ENCODE assay signal across 20 cellular contexts in genomic region chr22:48431536-48432315, GRCh38.
DNase-seq lines count a peak whose midpoint lies in the region; ATAC-seq and TF ChIP-seq lines count a peak whose summit lies in the region.
"Had no signal": no experiment of that assay in that cellular context is flagged by ENCODE, and none has a peak within 500 bp of the region (broad histone marks: within the 10 kb centered on the region; RNA-seq: fewer than 3 reads in every experiment).

No MANE protein-coding gene starts in this region.

- H3K36me3 ChIP-seq in H7 (replicated peaks; ENCODE audit: control insufficient read depth, insufficient read depth, low read length) (no peaks in the 10 kb centered on the region), neuronal stem cell (replicated peaks in 1 of 2; ENCODE audit: control insufficient read depth in 2 of 2, insufficient read depth in 2 of 2, low read length in 2 of 2) (no peaks in the 10 kb centered on the region)
- H3K36me3 ChIP-seq: BLaER1, SJCRH30 had no signal

- H3K4me1 ChIP-seq in neuronal stem cell (ENCODE audit: control insufficient read depth in 2 of 2, insufficient read depth in 1 of 2, low read depth in 1 of 2, low read length in 2 of 2) = peaks cover 0 to 11% of the 10 kb centered on the region in 2 donors
- H3K4me1 ChIP-seq: BLaER1, Caco-2, SJCRH30 had no signal

- no peak overlapping the region for H3K27ac Mint-ChIP-seq in MCF 10A (ENCODE audit: low read depth, unreplicated experiment)
- H3K27ac Mint-ChIP-seq: CD4-positive, alpha-beta memory T cell had no signal

- no peaks in the 10 kb centered on the region for H3K27me3 Mint-ChIP-seq in MCF 10A (ENCODE audit: insufficient read depth, unreplicated experiment)

- CTCF ChIA-PET in MCF 10A (lab: Yijun Ruan, JAX) = no interaction called here

- no peak overlapping the region for H3K23ac ChIP-seq in neuronal stem cell (ENCODE audit: low read depth, low read length, poor library complexity)

- H3K36me3 Mint-ChIP-seq in MCF 10A (ENCODE audit: insufficient read depth, unreplicated experiment) = no peaks in the 10 kb centered on the region
- H3K36me3 Mint-ChIP-seq: CD4-positive, alpha-beta memory T cell had no signal

- no CpG with 5 or more reads among the region's 20 CpGs for WGBS in neuronal stem cell (ENCODE audit: extremely low coverage in 2 of 2, insufficient read length in 2 of 2, insufficient replicate concordance in 1 of 2), 2 donors

- H3K4ac ChIP-seq in neuronal stem cell (ENCODE audit: low read length) = no peak overlapping the region

- no TSS peak for BruUV-seq in MCF 10A (replicated peaks; lab: Mats Ljungman, UMichigan)

- H2AFZ ChIP-seq in neuronal stem cell (ENCODE audit: low read length) = no peak overlapping the region

- H3K4me1 Mint-ChIP-seq in MCF 10A (ENCODE audit: insufficient read depth, unreplicated experiment) = no peaks in the 10 kb centered on the region
- H3K4me1 Mint-ChIP-seq: CD4-positive, alpha-beta memory T cell had no signal

- H3K27ac ChIP-seq in neuronal stem cell (replicated peaks; ENCODE audit: low read length) = no peak overlapping the region
- H3K27ac ChIP-seq: BLaER1, SJCRH30 had no signal

- H3K27me3 ChIP-seq in H7 (ENCODE audit: control insufficient read depth, insufficient read depth, low read length) = no peaks in the 10 kb centered on the region
- peaks cover 0 to 16% (median 0%) of the 10 kb centered on the region in 3 experiments for H3K27me3 ChIP-seq in neuronal stem cell (ENCODE audit: control insufficient read depth in 3 of 3, insufficient read depth in 3 of 3, low read depth in 1 of 3, low read length in 3 of 3)

- no peak for TF ChIP-seq CTCF in MCF 10A (IDR thresholded peaks at IDR 0.05; ENCODE audit: unreplicated experiment)

- peaks cover 0 to 2% of the 10 kb centered on the region in 2 donors for H3K9me3 ChIP-seq in neuronal stem cell (replicated peaks in 1 of 2; ENCODE audit: control insufficient read depth in 2 of 2, insufficient read depth in 1 of 2, low read depth in 1 of 2, low read length in 2 of 2)
- H3K9me3 ChIP-seq: BLaER1, Caco-2, SJCRH30 had no signal

- no peak overlapping the region for H2BK5ac ChIP-seq in neuronal stem cell (ENCODE audit: low read length)

- no peak overlapping the region for H2BK120ac ChIP-seq in neuronal stem cell (ENCODE audit: low read depth, low read length)

- H2AK5ac ChIP-seq in neuronal stem cell (ENCODE audit: low read depth, low read length) = peak overlapping the region; percentile 80

- H3K4me3 ChIP-seq in H7 (ENCODE audit: insufficient read depth, low read depth, low read length) (no peak overlapping the region), neuronal stem cell (ENCODE audit: low read length in 2 of 2) (no peak overlapping the region)
- H3K4me3 ChIP-seq: BLaER1, GM12878, SJCRH30 had no signal

- H2BK12ac ChIP-seq in neuronal stem cell (ENCODE audit: low read length) = no peak overlapping the region

- H3K18ac ChIP-seq in neuronal stem cell (ENCODE audit: low read length) = peak overlapping the region; percentile 60

- DNase-seq in H7 (peak; percentile 58), iPS-NIHi7 (ENCODE audit: extremely low spot score) (peak; percentile 41), neuronal stem cell (ENCODE audit: low spot score) (no peak), NCI-H2029 treated with DMSO at 0.1 percent for 48 hours (lab: John Stamatoyannopoulos, UW) (no peak), MCF 10A (ENCODE audit: unreplicated experiment) (no peak)
- DNase-seq: Caco-2; CD4-positive, alpha-beta memory T cell; DMS 273 treated with DMSO at 0.1 percent for 48 hours; KBM-7; NCI-H1694; NCI-H2081 treated with DMSO at 0.1 percent for 48 hours; NCI-H524 treated with DMSO at 0.1 percent for 48 hours; NCI-H82; OCI-M1; SJCRH30 had no signal

- H4K91ac ChIP-seq in neuronal stem cell (ENCODE audit: low read depth, low read length, poor library complexity) = no peak overlapping the region

- H3K9ac ChIP-seq in neuronal stem cell (ENCODE audit: low read depth, low read length, poor library complexity) = no peak overlapping the region
- H3K9ac ChIP-seq: BLaER1 had no signal

- no peaks in the 10 kb centered on the region for H3K79me1 ChIP-seq in neuronal stem cell (ENCODE audit: low read depth, low read length)

- H2BK15ac ChIP-seq in neuronal stem cell (ENCODE audit: low read length) = peak overlapping the region; percentile 76

- H3K4me3 Mint-ChIP-seq in MCF 10A (ENCODE audit: unreplicated experiment) = no peak overlapping the region
- H3K4me3 Mint-ChIP-seq: CD4-positive, alpha-beta memory T cell had no signal

- H3K4me2 ChIP-seq in neuronal stem cell (ENCODE audit: insufficient read depth, low read length, poor library complexity, severe bottlenecking) = no peak overlapping the region
- H3K4me2 ChIP-seq: BLaER1 had no signal

- ATAC-seq in GM18498 (IDR thresholded peaks at IDR 0.05; ENCODE audit: unreplicated experiment) (no peak), GM18868 (IDR thresholded peaks at IDR 0.05; ENCODE audit: unreplicated experiment) (no peak)
- ATAC-seq: GM12878, HepG2 had no signal

- intact Hi-C loops in MCF 10A (cut with micrococcal nuclease) = no loop called here

- peaks cover 28% of the 10 kb centered on the region for H3K9me3 Mint-ChIP-seq in MCF 10A (ENCODE audit: unreplicated experiment)

- H4K8ac ChIP-seq in neuronal stem cell (ENCODE audit: low read depth, low read length) = no peak overlapping the region

- H3K14ac ChIP-seq in neuronal stem cell (ENCODE audit: low read length) = no peak overlapping the region

- POLR2A ChIA-PET in MCF 10A (lab: Yijun Ruan, JAX) = no interaction called here

Comparison
In these comparisons a context has a peak if more than half of its experiments do, and no peak if none do; other contexts are left out.
1. DNase-seq: peak in H7 (single experiment) and iPS-NIHi7 (single experiment); none in neuronal stem cell (single experiment), NCI-H2029 treated with DMSO at 0.1 percent for 48 hours (single experiment) and MCF 10A (single experiment).